ENCODE assay signal across 16 cellular contexts in genomic region chr1:11484321-11484655, GRCh38.
"Had no signal": no experiment of that assay in that cellular context is flagged by ENCODE, and none has a peak within 500 bp of the region (broad histone marks: within the 10 kb centered on the region; RNA-seq: fewer than 3 reads in every experiment).

No MANE protein-coding gene starts in this region.

- H3K27ac ChIP-seq: adrenal gland, lower lobe of right lung, right lobe of liver, tibial nerve had no signal

- H3K36me3 ChIP-seq: adrenal gland, lower lobe of right lung, right lobe of liver, tibial nerve had no signal

- H3K9me3 ChIP-seq: adrenal gland, lower lobe of right lung, right lobe of liver, tibial nerve had no signal

- ATAC-seq: activated T-helper 17 cell treated with anti-CD3 and anti-CD28 coated beads, Interleukin-2, amount 50 U/mL, for 72 hours; lower lobe of right lung; right lobe of liver; stimulated activated memory B cell treated with anti-CD40 and anti-IgM and Interleukin-4, amounts not matched to agents 10 μg/mL and 1 μg/mL and 100 μg/mL, for 72 hours had no signal

- H3K4me3 ChIP-seq: adrenal gland, lower lobe of right lung, right lobe of liver, tibial nerve had no signal

- DNase-seq: activated CD4-positive, alpha-beta T cell treated with anti-CD3 and anti-CD28 coated beads, Interleukin-2, amount 50 U/mL, for 1 hour; activated naive CD4-positive, alpha-beta T cell treated with anti-CD3 and anti-CD28 coated beads, Interleukin-2, amount 10 ng/mL, durations not matched to agents 7 days and 5 days; activated T-cell treated with anti-CD3 and anti-CD28 coated beads for 4 hours; endodermal cell; erythroblast; hypothalamus; kidney glomerular epithelial cell; lower lobe of right lung; naive B cell; right lobe of liver; stimulated activated CD4-positive, alpha-beta T cell treated with anti-CD3 and anti-CD28 coated beads, Interleukin-1b, Interleukin-23, amount 100 ng/mL, for 48 hours; T-helper 2 cell had no signal
